Comparison of ENCODE assay signal across 26 cellular contexts in the genomic region with DNA sequence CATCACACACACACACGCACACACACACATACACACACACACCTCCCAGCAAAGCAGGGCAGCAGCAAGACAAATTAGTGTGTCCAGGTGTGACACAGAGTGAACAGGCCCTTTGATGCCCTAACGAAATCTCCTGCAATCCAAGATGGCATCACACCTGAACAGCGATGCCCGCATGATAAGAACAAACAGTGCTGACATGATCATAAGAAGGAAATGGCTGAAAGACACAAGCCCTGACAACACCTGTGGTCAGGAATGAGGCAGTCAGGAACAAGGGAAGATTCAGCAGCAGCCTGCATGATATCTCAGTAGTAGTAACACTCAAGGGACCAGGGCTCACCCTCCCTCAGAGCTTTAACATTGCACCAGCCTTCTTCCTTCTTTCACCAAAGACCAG.
"Had no signal": no experiment of that assay in that cellular context is flagged by ENCODE, and none has a peak within 500 bp of the region (broad histone marks: within the 10 kb centered on the region; RNA-seq: fewer than 3 reads in every experiment).

No MANE protein-coding gene starts in this region.

- H3K4me3 ChIP-seq: colonic mucosa, esophagus squamous epithelium, gastroesophageal sphincter, heart left ventricle, hepatocyte, left lung, lower lobe of right lung had no signal

- H3K27me3 Mint-ChIP-seq: dendritic cell treated with granulocyte-macrophage colony-stimulating factor and Interleukin-4, amounts not matched to agents 40 ng/mL and 50 ng/mL, for 4 days had no signal

- H3K27ac Mint-ChIP-seq: dendritic cell treated with granulocyte-macrophage colony-stimulating factor and Interleukin-4, amounts not matched to agents 40 ng/mL and 50 ng/mL, for 4 days; effector memory CD8-positive, alpha-beta T cell; endodermal cell; immature natural killer cell; memory B cell; naive thymus-derived CD4-positive, alpha-beta T cell had no signal

- H3K27me3 ChIP-seq: colonic mucosa, gastroesophageal sphincter, heart left ventricle, hepatocyte, left lung had no signal

- H2AFZ ChIP-seq: hepatocyte had no signal

- DNase-seq: colonic mucosa; cortex of kidney; effector CD8-positive, alpha-beta T cell; effector memory CD8-positive, alpha-beta T cell; endodermal cell; erythroblast; esophagus squamous epithelium; foreskin fibroblast; heart left ventricle; hypothalamus; immature natural killer cell; islet precursor cell; left cardiac atrium; left lung; left ventricle myocardium superior; lower lobe of right lung; mesendoderm; midbrain; naive thymus-derived CD4-positive, alpha-beta T cell had no signal

- H3K79me2 ChIP-seq: hepatocyte had no signal

- H3K4me1 Mint-ChIP-seq: endodermal cell, immature natural killer cell had no signal

- H3K36me3 ChIP-seq: colonic mucosa, esophagus squamous epithelium, gastroesophageal sphincter, heart left ventricle, left lung, lower lobe of right lung had no signal

- ATAC-seq: effector memory CD8-positive, alpha-beta T cell; esophagus mucosa; gastroesophageal sphincter; heart left ventricle; left cardiac atrium; left lung; left ventricle myocardium superior; lower lobe of right lung; naive thymus-derived CD4-positive, alpha-beta T cell had no signal

- FAIRE-seq: endometrium, frontal cortex had no signal

- H3K4me3 Mint-ChIP-seq: dendritic cell treated with granulocyte-macrophage colony-stimulating factor and Interleukin-4, amounts not matched to agents 40 ng/mL and 50 ng/mL, for 4 days; effector memory CD8-positive, alpha-beta T cell; endodermal cell; immature natural killer cell; memory B cell; naive thymus-derived CD4-positive, alpha-beta T cell had no signal

- H3K4me1 ChIP-seq: colonic mucosa, esophagus squamous epithelium, gastroesophageal sphincter, left lung, lower lobe of right lung had no signal

- H3K36me3 Mint-ChIP-seq: immature natural killer cell; memory B cell; naive thymus-derived CD4-positive, alpha-beta T cell had no signal

- H3K4me2 ChIP-seq: hepatocyte had no signal

- H3K9me3 ChIP-seq: colonic mucosa, esophagus squamous epithelium, gastroesophageal sphincter, heart left ventricle, left lung, lower lobe of right lung had no signal

- H3K27ac ChIP-seq: colonic mucosa, esophagus squamous epithelium, gastroesophageal sphincter, heart left ventricle, hepatocyte, left lung, lower lobe of right lung had no signal
